ENCODE assay signal across 23 cellular contexts in genomic region chr1:41020654-41021053, GRCh38. TPM values are rescaled to one million over a fixed set of nuclear protein-coding genes. Genes with fewer than 3 reads are reported as not detected.
DNase-seq lines count a peak whose midpoint lies in the region; ATAC-seq, FAIRE-seq and TF ChIP-seq lines count a peak whose summit lies in the region.
"Had no signal": no experiment of that assay in that cellular context is flagged by ENCODE, and none has a peak within 500 bp of the region (broad histone marks: within the 10 kb centered on the region; RNA-seq: fewer than 3 reads in every experiment).

No MANE protein-coding gene starts in this region.

- H2AFZ ChIP-seq in SK-N-SH (ENCODE audit: low read depth) (no peak overlapping the region), Loucy (ENCODE audit: low read length) (no peak overlapping the region)
- H2AFZ ChIP-seq: PC-9 had no signal

- H3K9me3 Mint-ChIP-seq in chondrocyte (ENCODE audit: low read depth), result no peaks in the 10 kb centered on the region
- H3K9me3 Mint-ChIP-seq: activated CD4-positive, alpha-beta T cell treated with anti-CD3 and anti-CD28 coated beads, Interleukin-2, amount 10 ng/mL, durations not matched to agents 7 days and 5 days; CD4-positive, CD25-positive, alpha-beta regulatory T cell had no signal

- no peak overlapping the region for H3K4me2 ChIP-seq in SK-N-SH
- no peak overlapping the region for H3K4me2 ChIP-seq in Loucy (ENCODE audit: low read depth, low read length, poor library complexity, severe bottlenecking)
- H3K4me2 ChIP-seq: PC-9 had no signal

- no peak for TF ChIP-seq EP300 in SK-N-SH (IDR thresholded peaks at IDR 0.05; ENCODE audit: borderline replicate concordance in 1 of 2, low read depth in 1 of 2, low read length in 1 of 2)

- no peaks in the 10 kb centered on the region for H3K9me3 ChIP-seq in SK-N-SH
- H3K9me3 ChIP-seq in Loucy (ENCODE audit: insufficient read depth, low read depth, low read length), result no peaks in the 10 kb centered on the region
- no peaks in the 10 kb centered on the region for H3K9me3 ChIP-seq in small intestine (ENCODE audit: control insufficient read depth, low read depth)
- H3K9me3 ChIP-seq: HAP-1, thoracic aorta had no signal

- H3K4me1 ChIP-seq in SK-N-SH (ENCODE audit: control insufficient read depth in 1 of 2, insufficient read depth in 2 of 2, low read depth in 1 of 2, low read length in 1 of 2) (no peaks in the 10 kb centered on the region; a peak in 1 of 4 replicates), Loucy (ENCODE audit: insufficient read depth, low read length, poor library complexity, severe bottlenecking) (peaks cover 15% of the 10 kb centered on the region), small intestine (ENCODE audit: control insufficient read depth in 2 of 2, insufficient read depth in 1 of 2, low read depth in 1 of 2, low read length in 1 of 2) (no peaks in the 10 kb centered on the region)
- H3K4me1 ChIP-seq: HAP-1 had no signal

- H3K9ac ChIP-seq in SK-N-SH (no peak overlapping the region), Loucy (ENCODE audit: low read depth, low read length, poor library complexity, severe bottlenecking) (peak overlapping the region; percentile 16)

- H3K36me3 Mint-ChIP-seq in chondrocyte (ENCODE audit: low read depth), result peaks cover 17% of the 10 kb centered on the region

- ATAC-seq in SK-N-SH treated with all-trans-retinoic acid at 6 μM for 48 hours, result no peak; the same call in 2 of the 3 replicates

- peaks cover 5% of the 10 kb centered on the region for H3K4me1 Mint-ChIP-seq in chondrocyte (ENCODE audit: low read depth)

- DNase-seq in SK-N-SH (peak; percentile 29), chondrocyte (ENCODE audit: low spot score) (no peak), small intestine (peak; percentile 58), coronary artery (ENCODE audit: low spot score) (no peak), putamen (ENCODE audit: low spot score) (no peak), GM20000 (ENCODE audit: low spot score) (no peak)
- DNase-seq: ACHN; activated CD4-positive, alpha-beta T cell treated with anti-CD3 and anti-CD28 coated beads, Interleukin-2, amount 10 ng/mL, durations not matched to agents 7 days and 5 days; activated CD8-positive, alpha-beta memory T cell treated with anti-CD3 and anti-CD28 coated beads, Interleukin-2, amount 50 U/mL, for 4 hours; activated effector memory CD4-positive, alpha-beta T cell treated with anti-CD3 and anti-CD28 coated beads, Interleukin-2, amount 50 U/mL, for 16 hours; anterior cingulate cortex; CD4-positive, CD25-positive, alpha-beta regulatory T cell; hypothalamus; midbrain; NCI-H1048; NCI-H2081; PC-9; stimulated activated CD4-positive, alpha-beta T cell treated with anti-CD3 and anti-CD28 coated beads, Interleukin-12 subunit alpha, Interleukin-12 subunit beta, amount 100 ng/mL, for 4 hours had no signal

- H3K9me2 ChIP-seq in SK-N-SH, result no peaks in the 10 kb centered on the region
- H3K9me2 ChIP-seq in Loucy (replicated peaks; ENCODE audit: low read depth, low read length), result no peaks in the 10 kb centered on the region

- CTCF ChIA-PET in SK-N-SH (lab: Yijun Ruan, JAX), result no interaction called here

- H3K4me3 ChIP-seq in SK-N-SH (ENCODE audit: low read depth in 2 of 2, low read length in 1 of 2), result no peak overlapping the region
- H3K4me3 ChIP-seq in Loucy (ENCODE audit: low read length, poor library complexity, severe bottlenecking), result no peak overlapping the region
- H3K4me3 ChIP-seq in small intestine (ENCODE audit: low read depth in 1 of 2, low read length in 2 of 2), result no peak overlapping the region
- no peak overlapping the region for H3K4me3 ChIP-seq in coronary artery
- H3K4me3 ChIP-seq: HAP-1, PC-9, thoracic aorta had no signal

- WGBS in SK-N-SH (ENCODE audit: low lambda C conversion rate), result 42% methylated on average over 2 of the region's 3 CpGs
- 21 to 52% (median 35%) methylated on average over 3 of the region's 3 CpGs for WGBS in small intestine, 3 donors

- no peak for FAIRE-seq in small intestine (lab: Jason Lieb, UNC)
- FAIRE-seq: kidney had no signal

- H3F3A ChIP-seq in SK-N-SH (replicated peaks; ENCODE audit: insufficient read depth), result peaks cover 3% of the 10 kb centered on the region
- no peaks in the 10 kb centered on the region for H3F3A ChIP-seq in Loucy (ENCODE audit: low read depth)

- POLR2A ChIA-PET in SK-N-SH (lab: Yijun Ruan, JAX), result no interaction called here

- no peak for TF ChIP-seq RAD21 in SK-N-SH (IDR thresholded peaks at IDR 0.05; ENCODE audit: low read length)

- no peak overlapping the region for H3K4me3 Mint-ChIP-seq in chondrocyte (ENCODE audit: unreplicated experiment)
- H3K4me3 Mint-ChIP-seq: activated CD4-positive, alpha-beta T cell treated with anti-CD3 and anti-CD28 coated beads, Interleukin-2, amount 10 ng/mL, durations not matched to agents 7 days and 5 days; CD4-positive, CD25-positive, alpha-beta regulatory T cell had no signal

- no peaks in the 10 kb centered on the region for H4K20me1 ChIP-seq in SK-N-SH (ENCODE audit: insufficient read depth)
- H4K20me1 ChIP-seq in Loucy (ENCODE audit: insufficient read depth, low read length, poor library complexity, severe bottlenecking), result no peaks in the 10 kb centered on the region

- TF ChIP-seq CTCF in SK-N-SH (IDR thresholded peaks at IDR 0.05) (no peak), Loucy (conservative IDR thresholded peaks at IDR 0.05; ENCODE audit: low read length) (no peak), chondrocyte (IDR thresholded peaks at IDR 0.05) (no peak), coronary artery (IDR thresholded peaks at IDR 0.05) (no peak), GM20000 (IDR thresholded peaks at IDR 0.05; ENCODE audit: extremely low read depth, missing control alignments) (no peak)

- H3K27me3 Mint-ChIP-seq in chondrocyte (ENCODE audit: low read depth), result no peaks in the 10 kb centered on the region
- H3K27me3 Mint-ChIP-seq: activated CD4-positive, alpha-beta T cell treated with anti-CD3 and anti-CD28 coated beads, Interleukin-2, amount 10 ng/mL, durations not matched to agents 7 days and 5 days; CD4-positive, CD25-positive, alpha-beta regulatory T cell had no signal

- no peak overlapping the region for H3K27ac ChIP-seq in SK-N-SH (ENCODE audit: low read depth in 2 of 2, low read length in 1 of 2)
- H3K27ac ChIP-seq in small intestine (ENCODE audit: low read depth in 1 of 2, low read length in 1 of 2), result no peak overlapping the region
- peak overlapping the region in 1 of 2 donors; percentile 40 for H3K27ac ChIP-seq in coronary artery
- H3K27ac ChIP-seq: PC-9, thoracic aorta had no signal

- no peaks in the 10 kb centered on the region for H3K27me3 ChIP-seq in SK-N-SH (ENCODE audit: insufficient read depth)
- no peaks in the 10 kb centered on the region for H3K27me3 ChIP-seq in Loucy (ENCODE audit: insufficient read depth, low read length, poor library complexity, severe bottlenecking)
- no peaks in the 10 kb centered on the region for H3K27me3 ChIP-seq in small intestine (ENCODE audit: control insufficient read depth in 2 of 2, insufficient read depth in 2 of 2, low read length in 2 of 2)

- H3K79me2 ChIP-seq in SK-N-SH (ENCODE audit: insufficient read depth) (no peaks in the 10 kb centered on the region), Loucy (ENCODE audit: insufficient read depth, low read length) (no peaks in the 10 kb centered on the region)

- H3K36me3 ChIP-seq in SK-N-SH (replicated peaks in 1 of 2; ENCODE audit: control insufficient read depth in 1 of 2, insufficient read depth in 2 of 2, low read length in 1 of 2) (peaks cover 0 to 17% of the 10 kb centered on the region in 2 experiments), Loucy (ENCODE audit: insufficient read depth, low read length) (peaks cover 30% of the 10 kb centered on the region; the same call in 1 of the 2 replicates), small intestine (ENCODE audit: control insufficient read depth in 2 of 2, insufficient read depth in 2 of 2, low read length in 2 of 2) (peaks cover 0 to 3% of the 10 kb centered on the region in 2 donors)

- peak overlapping the region; percentile 45 for H3K27ac Mint-ChIP-seq in chondrocyte (ENCODE audit: unreplicated experiment)
- H3K27ac Mint-ChIP-seq: activated CD4-positive, alpha-beta T cell treated with anti-CD3 and anti-CD28 coated beads, Interleukin-2, amount 10 ng/mL, durations not matched to agents 7 days and 5 days had no signal

TF ChIP-seq in SK-N-SH, 30 proteins besides CTCF, POLR2A, EP300 and RAD21 (continues in another document):
- no peak for TF ChIP-seq SMC3 (IDR thresholded peaks at IDR 0.05; ENCODE audit: low read depth, low read length)
- no peak for TF ChIP-seq EZH2phosphoT487 (IDR thresholded peaks at IDR 0.05; ENCODE audit: borderline replicate concordance, low read depth)
- no peak for TF ChIP-seq RXRA (IDR thresholded peaks at IDR 0.05; ENCODE audit: borderline replicate concordance, low read depth)
- no peak for TF ChIP-seq MXI1 (IDR thresholded peaks at IDR 0.05; ENCODE audit: low read depth, low read length)
- TF ChIP-seq TCF12 (IDR thresholded peaks at IDR 0.05), result no peak
- TF ChIP-seq MEF2A (IDR thresholded peaks at IDR 0.05; ENCODE audit: borderline replicate concordance, low read depth), result no peak
- no peak for TF ChIP-seq POLR2AphosphoS5 (IDR thresholded peaks at IDR 0.05; ENCODE audit: low read depth, low read length)
- no peak for TF ChIP-seq GATA2 (CRISPR knock-in tag; IDR thresholded peaks at IDR 0.05)
- no peak for TF ChIP-seq YY1 (IDR thresholded peaks at IDR 0.05; ENCODE audit: low read depth)

TF ChIP-seq in SK-N-SH treated with all-trans-retinoic acid at 6 μM for 48 hours, 23 proteins besides CTCF, POLR2A, EP300 and RAD21 (continues in another document):
- TF ChIP-seq PPARA (CRISPR knock-in tag; IDR thresholded peaks at IDR 0.05; ENCODE audit: borderline replicate concordance) (no peak), ARNTL (CRISPR knock-in tag; IDR thresholded peaks at IDR 0.05; ENCODE audit: borderline replicate concordance, low read depth) (no peak), OSR1 (CRISPR knock-in tag; IDR thresholded peaks at IDR 0.05) (no peak), ZFP3 (CRISPR knock-in tag; IDR thresholded peaks at IDR 0.05) (no peak)

RNA-seq across cellular contexts. Expression of gene SLFNL1, which starts 0.9 kb away (rescaled TPM):
- polyA plus RNA-seq in SK-N-SH (2012; rRNA removed) (0.16 and 0.26 TPM in 2 replicates), small intestine (1 to 10 TPM in 1 of 3 donors, under 1 TPM in 1, not detected in 1; 0.31 to 1.6 TPM)
- polyA plus RNA-seq in SK-N-SH (2012; cell fraction: cytosol; rRNA removed), result 0.04 TPM in 2 replicates
- 1.4 and 1.6 TPM in 2 replicates for polyA plus RNA-seq in SK-N-SH (2012; cell fraction: nucleus; rRNA removed)
- total RNA-seq in chondrocyte, result 0.25 to 0.48 TPM in 2 of 3 replicates, not detected in the other

RNA-seq across cellular contexts. Expression of gene CTPS1, which starts 41.2 kb away (rescaled TPM):
- polyA plus RNA-seq in SK-N-SH (2012; rRNA removed) (34.4 and 34.5 TPM in 2 replicates), small intestine (10 to 100 TPM in 1 of 3 donors, 1 to 10 TPM in 2; 3.8 to 16.2 (median 5.8) TPM)
- polyA plus RNA-seq in SK-N-SH (2012; cell fraction: cytosol; rRNA removed), result 39.7 and 42.6 TPM in 2 replicates
- polyA plus RNA-seq in SK-N-SH (2012; cell fraction: nucleus; rRNA removed), result 50.4 and 68.0 TPM in 2 replicates
- total RNA-seq in chondrocyte, result 40.2 to 84.5 TPM (median 79.4 TPM) in 3 replicates

Comparison
In these comparisons a context has a peak if more than half of its experiments do, and no peak if none do; other contexts are left out.
1. DNase-seq: peak in SK-N-SH (single experiment) and small intestine (single experiment); none in chondrocyte (single experiment), coronary artery (single experiment), putamen (single experiment) and GM20000 (single experiment).